ENCODE assay signal across 20 cellular contexts in the genomic region with DNA sequence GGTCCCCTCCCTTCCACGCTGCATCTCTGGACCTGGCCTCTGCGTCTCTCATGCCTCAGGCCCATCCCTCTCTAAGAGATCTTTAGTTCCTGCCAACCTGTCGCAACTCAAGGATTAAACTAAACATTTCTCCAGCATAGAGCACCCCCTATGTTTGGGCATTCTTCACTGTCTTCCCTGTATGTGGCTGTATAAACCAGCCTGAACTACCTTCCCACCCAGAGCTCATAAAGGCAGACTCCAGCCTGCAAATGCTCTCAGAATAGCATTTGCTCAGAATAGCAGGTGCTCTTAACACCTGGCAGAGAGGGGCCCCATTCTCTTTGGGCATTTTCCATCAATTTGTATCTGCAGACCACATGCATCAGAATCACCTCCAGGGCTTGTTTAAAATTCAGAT.
DNase-seq lines count a peak whose midpoint lies in the region; TF ChIP-seq lines count a peak whose summit lies in the region.
"Had no signal": no experiment of that assay in that cellular context is flagged by ENCODE, and none has a peak within 500 bp of the region (broad histone marks: within the 10 kb centered on the region; RNA-seq: fewer than 3 reads in every experiment).

No MANE protein-coding gene starts in this region.

- H3K4me3 ChIP-seq in GM06990 (replicated peaks; ENCODE audit: low read depth, low read length) (no peak overlapping the region), OCI-LY7 (ENCODE audit: low read depth, low read length, poor library complexity, severe bottlenecking) (no peak overlapping the region), mesenchymal stem cell (ENCODE audit: insufficient read depth in 1 of 2, low read depth in 1 of 2, low read length in 2 of 2) (no peak overlapping the region)
- H3K4me3 ChIP-seq: spleen, tibial nerve had no signal

- BruUV-seq in OCI-LY7 (replicated peaks; lab: Mats Ljungman, UMichigan) = no TSS peak

- H2AFZ ChIP-seq in OCI-LY7 (ENCODE audit: low read length) (no peak overlapping the region), mesenchymal stem cell (ENCODE audit: low read depth, low read length) (no peak overlapping the region)

- peak overlapping the region in 1 of 2 experiments; percentile 73 for H2BK12ac ChIP-seq in mesenchymal stem cell (ENCODE audit: low read length in 2 of 2)

- DNase-seq in DMS53 (lab: John Stamatoyannopoulos, UW) (peak; percentile 15), DMS53 treated with DMSO at 0.1 percent for 48 hours (lab: John Stamatoyannopoulos, UW; ENCODE audit: unreplicated experiment) (no peak), GM06990 (ENCODE audit: extremely low read depth, insufficient read length) (no peak), OCI-LY7 (ENCODE audit: low spot score) (no peak), mesenchymal stem cell (no peak), NCI-H2227 treated with DMSO at 0.1 percent for 48 hours (lab: John Stamatoyannopoulos, UW) (no peak), NCI-H1105 treated with DMSO at 0.1 percent for 48 hours (lab: John Stamatoyannopoulos, UW) (no peak), DMS 273 (lab: John Stamatoyannopoulos, UW; ENCODE audit: unreplicated experiment) (no peak)
- DNase-seq: activated B cell treated with CpG ODN at 0.5 μM for 24 hours; activated CD8-positive, alpha-beta T cell treated with anti-CD3 and anti-CD28 coated beads, Interleukin-2, amount 10 ng/mL, durations not matched to agents 7 days and 5 days; activated naive CD4-positive, alpha-beta T cell treated with anti-CD3 and anti-CD28 coated beads for 36 hours; activated T-cell treated with anti-CD3 and anti-CD28 coated beads, Interleukin-2, amount 50 U/mL, for 4 hours; amygdala; Calu3; NCI-H1694 treated with DMSO at 0.1 percent for 48 hours; spleen; stimulated activated CD4-positive, alpha-beta T cell treated with anti-CD3 and anti-CD28 coated beads, Interleukin-4, amount 100 ng/mL, for 1 hour; T-helper 9 cell had no signal

- POLR2A ChIA-PET in OCI-LY7 (lab: Charles Lee) = interaction anchor here (0.5 kb wide), 1 partner anchor 99 kb away, joined by 3 read pairs; no protein-coding TSS in a partner anchor

- H2BK15ac ChIP-seq in mesenchymal stem cell (ENCODE audit: low read depth, poor library complexity, severe bottlenecking) = no peak overlapping the region

- H3K18ac ChIP-seq in mesenchymal stem cell (ENCODE audit: low read depth in 1 of 2, low read length in 2 of 2) = peak overlapping the region; percentile 0 to 23

- H4K91ac ChIP-seq in mesenchymal stem cell (ENCODE audit: low read length) = peak overlapping the region; percentile 52

- 0 out of 2 replicates have a peak, but pooled peaks cover 1% of the 10 kb centered on the region for H3K27me3 ChIP-seq in GM06990 (replicated peaks; ENCODE audit: control insufficient read depth, insufficient read depth, low read length)
- H3K27me3 ChIP-seq in mesenchymal stem cell (ENCODE audit: control insufficient read depth in 1 of 2, insufficient read depth in 1 of 2, low read length in 2 of 2) = no peaks in the 10 kb centered on the region
- H3K27me3 ChIP-seq: spleen, tibial nerve had no signal

- no peak overlapping the region for H3K9ac ChIP-seq in mesenchymal stem cell (ENCODE audit: low read length)

- H3K9me3 ChIP-seq in OCI-LY7 (ENCODE audit: low read length) = no peaks in the 10 kb centered on the region
- no peaks in the 10 kb centered on the region for H3K9me3 ChIP-seq in mesenchymal stem cell (ENCODE audit: control insufficient read depth, low read length)
- H3K9me3 ChIP-seq: spleen, tibial nerve had no signal

- H4K20me1 ChIP-seq in OCI-LY7 (ENCODE audit: insufficient read depth, low read length) = no peaks in the 10 kb centered on the region

- no peak overlapping the region for H3K23ac ChIP-seq in mesenchymal stem cell (ENCODE audit: low read length in 2 of 2)

- H3K36me3 ChIP-seq in GM06990 (ENCODE audit: control insufficient read depth, insufficient read depth, low read length) (no peaks in the 10 kb centered on the region), OCI-LY7 (ENCODE audit: insufficient read depth, low read length) (no peaks in the 10 kb centered on the region), mesenchymal stem cell (ENCODE audit: control insufficient read depth in 1 of 2, insufficient read depth in 2 of 2, low read depth in 1 of 2, low read length in 2 of 2) (no peaks in the 10 kb centered on the region)
- H3K36me3 ChIP-seq: spleen, tibial nerve had no signal

- TF ChIP-seq CTCF in GM06990 (IDR thresholded peaks at IDR 0.05; ENCODE audit: insufficient read depth, low read length, poor library complexity, severe bottlenecking) (peak; percentile 1), OCI-LY7 (conservative IDR thresholded peaks at IDR 0.05; ENCODE audit: low read length) (peak; percentile 38)

- no peak overlapping the region for H2BK5ac ChIP-seq in mesenchymal stem cell (ENCODE audit: low read depth, low read length, poor library complexity, severe bottlenecking)

- no peak overlapping the region for H3K4me2 ChIP-seq in OCI-LY7 (ENCODE audit: low read length)
- no peak overlapping the region for H3K4me2 ChIP-seq in mesenchymal stem cell (ENCODE audit: low read length, poor library complexity, severe bottlenecking)

- H2BK120ac ChIP-seq in mesenchymal stem cell (ENCODE audit: low read depth, low read length) = peak overlapping the region; percentile 51

- H3K27ac ChIP-seq in OCI-LY7 (ENCODE audit: low read depth, low read length, poor library complexity, severe bottlenecking) (no peak overlapping the region), mesenchymal stem cell (ENCODE audit: low read length, poor library complexity, severe bottlenecking) (no peak overlapping the region)
- H3K27ac ChIP-seq: 22Rv1 had no signal

- H3K4me1 ChIP-seq in OCI-LY7 (ENCODE audit: insufficient read depth, low read length, poor library complexity, severe bottlenecking) (peaks cover 30% of the 10 kb centered on the region), mesenchymal stem cell (ENCODE audit: control insufficient read depth, insufficient read depth, low read depth, low read length) (peaks cover 17% of the 10 kb centered on the region)

- H3K79me1 ChIP-seq in mesenchymal stem cell (replicated peaks; ENCODE audit: low read length, poor library complexity, severe bottlenecking) = no peaks in the 10 kb centered on the region

- no peak overlapping the region for H3K14ac ChIP-seq in mesenchymal stem cell (ENCODE audit: low read length in 2 of 2)

- intact Hi-C loops in OCI-LY7 (cut with micrococcal nuclease; ENCODE audit: unreplicated experiment) = no loop called here

- CTCF ChIA-PET in OCI-LY7 (lab: Charles Lee; ENCODE audit: unreplicated experiment) = no interaction called here

- H3K4ac ChIP-seq in mesenchymal stem cell (ENCODE audit: low read depth in 1 of 2, low read length in 2 of 2) = peak overlapping the region; percentile 35 to 76

- 77% methylated on average over 3 of the region's 3 CpGs for WGBS in mesenchymal stem cell

- peak overlapping the region; percentile 26 for H2AK5ac ChIP-seq in mesenchymal stem cell (ENCODE audit: low read length, severe bottlenecking)

- no peaks in the 10 kb centered on the region for H3K79me2 ChIP-seq in OCI-LY7 (ENCODE audit: insufficient read depth, low read depth, low read length)

- H3K9me2 ChIP-seq in OCI-LY7 (ENCODE audit: insufficient read depth, low read length) = no peaks in the 10 kb centered on the region

- no peak overlapping the region for H4K8ac ChIP-seq in mesenchymal stem cell (ENCODE audit: low read length)
